1 cellular context compared by ENCODE assay signal in the genomic region with DNA sequence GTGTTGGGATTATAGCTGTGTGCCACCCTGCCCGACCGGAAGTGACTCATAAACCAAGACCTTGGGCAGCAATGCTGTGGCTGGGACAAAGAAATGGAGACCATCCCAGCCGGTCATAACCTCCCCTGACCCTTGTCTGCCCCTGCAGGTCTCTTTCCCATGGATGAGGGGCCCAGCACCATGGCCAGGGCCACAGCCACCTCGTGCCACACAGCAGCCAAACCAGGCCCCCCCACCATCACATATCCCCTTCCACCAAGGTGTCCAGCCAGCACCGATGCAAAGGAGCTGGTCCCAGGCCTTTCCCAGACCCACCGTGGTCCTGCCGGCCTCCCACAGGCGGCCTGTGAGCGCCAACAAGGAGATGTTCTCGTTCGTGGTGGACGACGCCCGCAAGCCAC.
TF ChIP-seq lines count a peak whose summit lies in the region.

No MANE protein-coding gene starts in this region.

TF ChIP-seq in A549, 52 proteins besides CTCF, POLR2A, EP300 and RAD21 (continued from another document):
- TF ChIP-seq, protein P1, sequence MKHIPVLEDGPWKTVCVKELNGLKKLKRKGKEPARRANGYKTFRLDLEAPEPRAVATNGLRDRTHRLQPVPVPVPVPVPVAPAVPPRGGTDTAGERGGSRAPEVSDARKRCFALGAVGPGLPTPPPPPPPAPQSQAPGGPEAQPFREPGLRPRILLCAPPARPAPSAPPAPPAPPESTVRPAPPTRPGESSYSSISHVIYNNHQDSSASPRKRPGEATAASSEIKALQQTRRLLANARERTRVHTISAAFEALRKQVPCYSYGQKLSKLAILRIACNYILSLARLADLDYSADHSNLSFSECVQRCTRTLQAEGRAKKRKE (CRISPR knock-in tag; IDR thresholded peaks at IDR 0.05; ENCODE audit: low read depth): no peak
- TF ChIP-seq BHLHE40 (IDR thresholded peaks at IDR 0.05; ENCODE audit: low read depth, low read length): no peak
- TF ChIP-seq KDM1A (IDR thresholded peaks at IDR 0.05; ENCODE audit: low read depth): no peak
- no peak for TF ChIP-seq SREBF2 (IDR thresholded peaks at IDR 0.05)
- TF ChIP-seq, protein P2, sequence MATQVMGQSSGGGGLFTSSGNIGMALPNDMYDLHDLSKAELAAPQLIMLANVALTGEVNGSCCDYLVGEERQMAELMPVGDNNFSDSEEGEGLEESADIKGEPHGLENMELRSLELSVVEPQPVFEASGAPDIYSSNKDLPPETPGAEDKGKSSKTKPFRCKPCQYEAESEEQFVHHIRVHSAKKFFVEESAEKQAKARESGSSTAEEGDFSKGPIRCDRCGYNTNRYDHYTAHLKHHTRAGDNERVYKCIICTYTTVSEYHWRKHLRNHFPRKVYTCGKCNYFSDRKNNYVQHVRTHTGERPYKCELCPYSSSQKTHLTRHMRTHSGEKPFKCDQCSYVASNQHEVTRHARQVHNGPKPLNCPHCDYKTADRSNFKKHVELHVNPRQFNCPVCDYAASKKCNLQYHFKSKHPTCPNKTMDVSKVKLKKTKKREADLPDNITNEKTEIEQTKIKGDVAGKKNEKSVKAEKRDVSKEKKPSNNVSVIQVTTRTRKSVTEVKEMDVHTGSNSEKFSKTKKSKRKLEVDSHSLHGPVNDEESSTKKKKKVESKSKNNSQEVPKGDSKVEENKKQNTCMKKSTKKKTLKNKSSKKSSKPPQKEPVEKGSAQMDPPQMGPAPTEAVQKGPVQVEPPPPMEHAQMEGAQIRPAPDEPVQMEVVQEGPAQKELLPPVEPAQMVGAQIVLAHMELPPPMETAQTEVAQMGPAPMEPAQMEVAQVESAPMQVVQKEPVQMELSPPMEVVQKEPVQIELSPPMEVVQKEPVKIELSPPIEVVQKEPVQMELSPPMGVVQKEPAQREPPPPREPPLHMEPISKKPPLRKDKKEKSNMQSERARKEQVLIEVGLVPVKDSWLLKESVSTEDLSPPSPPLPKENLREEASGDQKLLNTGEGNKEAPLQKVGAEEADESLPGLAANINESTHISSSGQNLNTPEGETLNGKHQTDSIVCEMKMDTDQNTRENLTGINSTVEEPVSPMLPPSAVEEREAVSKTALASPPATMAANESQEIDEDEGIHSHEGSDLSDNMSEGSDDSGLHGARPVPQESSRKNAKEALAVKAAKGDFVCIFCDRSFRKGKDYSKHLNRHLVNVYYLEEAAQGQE (IDR thresholded peaks at IDR 0.05): no peak
